Comparison of ENCODE assay signal across 1 cellular context in the genomic region with DNA sequence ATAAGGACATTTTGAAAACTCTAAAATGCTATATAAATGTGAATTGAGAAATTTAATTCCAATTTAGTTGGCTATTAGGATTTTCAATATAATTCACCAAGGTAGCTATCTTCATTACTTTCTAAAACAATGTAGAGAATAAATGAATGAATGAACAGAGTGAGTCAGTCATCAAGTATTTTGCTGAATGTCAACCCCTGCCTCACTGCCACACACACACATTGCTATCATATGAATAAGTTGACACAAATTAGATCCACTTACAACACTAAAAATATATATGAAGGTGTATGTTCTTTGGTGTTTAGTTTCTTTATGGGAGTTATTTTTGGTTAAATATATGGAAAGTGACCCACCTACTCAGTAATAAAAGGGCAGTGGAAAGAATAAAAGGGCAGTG.
TF ChIP-seq lines count a peak whose summit lies in the region.

No MANE protein-coding gene starts in this region.

TF ChIP-seq in WTC11, 78 proteins besides CTCF, POLR2A, EP300 and RAD21:
- TF ChIP-seq, protein P1, sequence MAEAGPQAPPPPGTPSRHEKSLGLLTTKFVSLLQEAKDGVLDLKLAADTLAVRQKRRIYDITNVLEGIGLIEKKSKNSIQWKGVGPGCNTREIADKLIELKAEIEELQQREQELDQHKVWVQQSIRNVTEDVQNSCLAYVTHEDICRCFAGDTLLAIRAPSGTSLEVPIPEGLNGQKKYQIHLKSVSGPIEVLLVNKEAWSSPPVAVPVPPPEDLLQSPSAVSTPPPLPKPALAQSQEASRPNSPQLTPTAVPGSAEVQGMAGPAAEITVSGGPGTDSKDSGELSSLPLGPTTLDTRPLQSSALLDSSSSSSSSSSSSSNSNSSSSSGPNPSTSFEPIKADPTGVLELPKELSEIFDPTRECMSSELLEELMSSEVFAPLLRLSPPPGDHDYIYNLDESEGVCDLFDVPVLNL (CRISPR knock-in tag; IDR thresholded peaks at IDR 0.05; ENCODE audit: borderline replicate concordance, low read depth): no peak
- TF ChIP-seq PRRX2 (CRISPR knock-in tag; IDR thresholded peaks at IDR 0.05) (no peak), USF2 (CRISPR knock-in tag; IDR thresholded peaks at IDR 0.05) (no peak), HMGXB4 (CRISPR knock-in tag; IDR thresholded peaks at IDR 0.05) (no peak), NFATC4 (CRISPR knock-in tag; IDR thresholded peaks at IDR 0.05) (no peak)
- TF ChIP-seq, protein P2, sequence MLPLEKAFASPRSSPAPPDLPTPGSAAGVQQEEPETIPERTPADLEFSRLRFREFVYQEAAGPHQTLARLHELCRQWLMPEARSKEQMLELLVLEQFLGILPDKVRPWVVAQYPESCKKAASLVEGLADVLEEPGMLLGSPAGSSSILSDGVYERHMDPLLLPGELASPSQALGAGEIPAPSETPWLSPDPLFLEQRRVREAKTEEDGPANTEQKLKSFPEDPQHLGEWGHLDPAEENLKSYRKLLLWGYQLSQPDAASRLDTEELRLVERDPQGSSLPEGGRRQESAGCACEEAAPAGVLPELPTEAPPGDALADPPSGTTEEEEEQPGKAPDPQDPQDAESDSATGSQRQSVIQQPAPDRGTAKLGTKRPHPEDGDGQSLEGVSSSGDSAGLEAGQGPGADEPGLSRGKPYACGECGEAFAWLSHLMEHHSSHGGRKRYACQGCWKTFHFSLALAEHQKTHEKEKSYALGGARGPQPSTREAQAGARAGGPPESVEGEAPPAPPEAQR (CRISPR knock-in tag; IDR thresholded peaks at IDR 0.05): no peak
